6 cellular contexts compared by ENCODE assay signal in genomic region chr9:129081388-129081889, GRCh38. TPM values are rescaled to one million over a fixed set of nuclear protein-coding genes. Genes with fewer than 3 reads are reported as not detected.
DNase-seq lines count a peak whose midpoint lies in the region; ATAC-seq and TF ChIP-seq lines count a peak whose summit lies in the region.

No MANE protein-coding gene starts in this region.

- peak overlapping the region; percentile 74 for H3K18ac ChIP-seq in trophoblast cell (ENCODE audit: low read length)

- H3K4me3 ChIP-seq in A673 (ENCODE audit: low read depth, low read length, poor library complexity, severe bottlenecking): peak overlapping the region; percentile 82
- H3K4me3 ChIP-seq in HCT116 (replicated peaks in 1 of 2; ENCODE audit: low read depth in 1 of 2, low read length in 2 of 2): peak overlapping the region; percentile 93 to 95
- H3K4me3 ChIP-seq in choroid plexus epithelial cell (ENCODE audit: low read depth, low read length): peak overlapping the region; percentile 73
- peak overlapping the region; percentile 90 for H3K4me3 ChIP-seq in trophoblast cell (ENCODE audit: low read depth, low read length)

- CTCF ChIA-PET in A673 (lab: Charles Lee) (interaction anchor here (0.7 kb wide), 1 partner anchor 53 kb away, joined by 3 read pairs; the partner anchor contains the start of gene SH3GLB2), HCT116 (lab: Charles Lee) (interaction anchor here (1.1 to 2.3 kb wide), 4 partner anchors 50 to 543 kb away, joined by 3 to 11 read pairs (median 6); partner anchors contain the start of gene SH3GLB2)

- H2BK120ac ChIP-seq in trophoblast cell (ENCODE audit: insufficient read depth, low read length, poor library complexity): peak overlapping the region; percentile 1

- RAD21 ChIA-PET in HCT116 (lab: Charles Lee; ENCODE audit: low non-redundant PET in 1 of 2, low total read pairs in 2 of 2, uncharacterized antibody in 2 of 2, unreplicated experiment in 2 of 2): no interaction called here

- peak overlapping the region; percentile 24 for H4K12ac ChIP-seq in trophoblast cell (ENCODE audit: low read depth, low read length)

- peak overlapping the region; percentile 87 for H3K9ac ChIP-seq in HCT116 (ENCODE audit: low read length)
- peak overlapping the region; percentile 91 for H3K9ac ChIP-seq in trophoblast cell (ENCODE audit: low read length)

- peaks cover 7% of the 10 kb centered on the region for H3K79me1 ChIP-seq in trophoblast cell (ENCODE audit: low read length)

- H3K4me2 ChIP-seq in HCT116 (ENCODE audit: low read length) (peak overlapping the region; percentile 94), trophoblast cell (ENCODE audit: low read length) (peak overlapping the region; percentile 86)

- peaks cover 15% of the 10 kb centered on the region for H3K4me1 ChIP-seq in A673 (ENCODE audit: insufficient read depth, low read length, poor library complexity, severe bottlenecking)
- H3K4me1 ChIP-seq in HCT116 (ENCODE audit: control insufficient read depth in 1 of 2, insufficient read depth in 2 of 2, low read length in 2 of 2): peaks cover 11 to 17% of the 10 kb centered on the region in 2 experiments
- H3K4me1 ChIP-seq in trophoblast cell (ENCODE audit: control insufficient read depth in 1 of 2, insufficient read depth in 2 of 2, low read length in 2 of 2): peaks cover 11 to 12% of the 10 kb centered on the region in 2 experiments

- H3K9me3 ChIP-seq in A673 (ENCODE audit: low read depth, low read length, poor library complexity, severe bottlenecking) (no peaks in the 10 kb centered on the region), HCT116 (ENCODE audit: control insufficient read depth in 1 of 2, insufficient read depth in 1 of 2, low read depth in 1 of 2, low read length in 2 of 2) (no peaks in the 10 kb centered on the region), trophoblast cell (ENCODE audit: insufficient read depth, low read depth, low read length) (peaks cover 1% of the 10 kb centered on the region)

- peak overlapping the region; percentile 59 for H2BK5ac ChIP-seq in trophoblast cell (ENCODE audit: low read depth, low read length, poor library complexity)

- no peak overlapping the region for H2BK12ac ChIP-seq in trophoblast cell (ENCODE audit: low read length)

- no peaks in the 10 kb centered on the region for H4K20me1 ChIP-seq in HCT116 (ENCODE audit: insufficient read depth)

- H3K14ac ChIP-seq in trophoblast cell (ENCODE audit: low read length): peak overlapping the region; percentile 82

- DNase-seq in A673 (ENCODE audit: low spot score) (no peak), HCT116 (ENCODE audit: low read depth, low spot score) (no peak), choroid plexus epithelial cell (ENCODE audit: low read depth) (no peak), trophoblast cell (no peak), NCI-H2196 treated with DMSO at 0.1 percent for 48 hours (lab: John Stamatoyannopoulos, UW; ENCODE audit: unreplicated experiment) (no peak)

- WGBS in trophoblast cell (ENCODE audit: extremely low coverage, insufficient coverage, insufficient read length): no CpG with 5 or more reads among the region's 30 CpGs

- H3K9me2 ChIP-seq in HCT116 (ENCODE audit: insufficient read depth): no peaks in the 10 kb centered on the region

- peak; percentile 0; the same call in 1 of the 2 replicates for ATAC-seq in HCT116
- no peak for ATAC-seq in GM19395 (IDR thresholded peaks at IDR 0.05; ENCODE audit: unreplicated experiment)

- H3K4ac ChIP-seq in trophoblast cell (ENCODE audit: low read depth, low read length): peak overlapping the region; percentile 81

- H2AK5ac ChIP-seq in trophoblast cell (ENCODE audit: low read length): peak overlapping the region; percentile 52

- no peak for TF ChIP-seq CTCF in A673 (conservative IDR thresholded peaks at IDR 0.05; ENCODE audit: low read depth, low read length)
- TF ChIP-seq CTCF in HCT116 (IDR thresholded peaks at IDR 0.05 in 2 of 3, conservative IDR thresholded peaks at IDR 0.05 in 1 of 3; ENCODE audit: borderline replicate concordance in 1 of 3, insufficient read depth in 1 of 3, low read depth in 2 of 3, low read length in 2 of 3): no peak
- no peak for TF ChIP-seq CTCF in choroid plexus epithelial cell (conservative IDR thresholded peaks at IDR 0.05; ENCODE audit: low read depth, low read length)

- BruUV-seq in A673 (replicated peaks; lab: Mats Ljungman, UMichigan) (TSS peak; percentile 61), HCT116 (replicated peaks; lab: Mats Ljungman, UMichigan) (no TSS peak)

- H4K8ac ChIP-seq in trophoblast cell (ENCODE audit: low read depth, low read length): peak overlapping the region; percentile 67

- peak overlapping the region; percentile 47 for H4K91ac ChIP-seq in trophoblast cell (ENCODE audit: low read depth, low read length)

- peak overlapping the region; percentile 83 for H3K27ac ChIP-seq in A673 (ENCODE audit: low read depth, low read length, poor library complexity, severe bottlenecking)
- peak overlapping the region; percentile 69 for H3K27ac ChIP-seq in HCT116 (ENCODE audit: low read depth, low read length)
- H3K27ac ChIP-seq in trophoblast cell (ENCODE audit: low read depth, low read length): peak overlapping the region; percentile 40

- no peak overlapping the region for H3K23ac ChIP-seq in trophoblast cell (ENCODE audit: low read length)

- H3K27me3 ChIP-seq in A673 (replicated peaks; ENCODE audit: insufficient read depth, low read depth, low read length, poor library complexity): no peaks in the 10 kb centered on the region
- no peaks in the 10 kb centered on the region for H3K27me3 ChIP-seq in HCT116 (ENCODE audit: insufficient read depth, low read length)
- H3K27me3 ChIP-seq in trophoblast cell (ENCODE audit: insufficient read depth, low read length): no peaks in the 10 kb centered on the region

- POLR2A ChIA-PET in A673 (lab: Charles Lee; ENCODE audit: low non-redundant PET) (no interaction called here), HCT116 (lab: Charles Lee) (interaction anchor here (0.9 to 1.8 kb wide), 4 partner anchors 29 to 97 kb away, joined by 4 to 5 read pairs (median 4); partner anchors contain the start of genes CRAT, IER5L, MIGA2 and PTPA)

- TF ChIP-seq POLR2A in HCT116 (IDR thresholded peaks at IDR 0.05; ENCODE audit: borderline replicate concordance, extremely low read depth, insufficient read depth, insufficient read length): peak; percentile 2

- H3K79me2 ChIP-seq in HCT116 (ENCODE audit: insufficient read depth, low read length) (peaks cover 31% of the 10 kb centered on the region), trophoblast cell (ENCODE audit: control insufficient read depth, insufficient read depth, low read length, poor library complexity) (peaks cover 6% of the 10 kb centered on the region)

- intact Hi-C loops in A673 (cut with micrococcal nuclease; ENCODE audit: unreplicated experiment) (loop anchor here (2.0 kb wide), 1 partner anchor 29 kb away; the partner anchor contains the start of genes CRAT and PTPA), HCT116 (cut with micrococcal nuclease) (loop anchor here (2.0 kb wide), 1 partner anchor 53 kb away; the partner anchor contains the start of gene SH3GLB2)

- H2AFZ ChIP-seq in HCT116 (ENCODE audit: low read depth, low read length, poor library complexity, severe bottlenecking): no peak overlapping the region
- H2AFZ ChIP-seq in trophoblast cell (ENCODE audit: insufficient read depth, low read length, poor library complexity): peak overlapping the region; percentile 51

- TF ChIP-seq RAD21 in HCT116 (IDR thresholded peaks at IDR 0.05; ENCODE audit: low read depth): no peak

- peaks cover 13% of the 10 kb centered on the region for H3K36me3 ChIP-seq in A673 (ENCODE audit: insufficient read depth, low read length, poor library complexity, severe bottlenecking)
- H3K36me3 ChIP-seq in HCT116 (ENCODE audit: control insufficient read depth in 1 of 2, insufficient read depth in 2 of 2, low read length in 2 of 2): peaks cover 2 to 10% of the 10 kb centered on the region in 2 experiments; a peak in 1 of 4 replicates
- peaks cover 18 to 26% of the 10 kb centered on the region in 2 experiments for H3K36me3 ChIP-seq in trophoblast cell (ENCODE audit: control insufficient read depth in 1 of 2, insufficient read depth in 2 of 2, low read length in 2 of 2)

TF ChIP-seq in HCT116, 20 proteins besides CTCF, POLR2A, EP300 and RAD21:
- TF ChIP-seq ZNF274 (IDR thresholded peaks at IDR 0.05; ENCODE audit: low read depth, low read length): no peak
- no peak for TF ChIP-seq SP1 (IDR thresholded peaks at IDR 0.05; ENCODE audit: low read depth)
- no peak for TF ChIP-seq SIN3A (IDR thresholded peaks at IDR 0.05; ENCODE audit: low read depth)
- TF ChIP-seq EZH2 (IDR thresholded peaks at IDR 0.05): no peak
- peak; percentile 53; the same call in 1 of the 2 replicates for TF ChIP-seq POLR2AphosphoS5 (IDR thresholded peaks at IDR 0.05; ENCODE audit: low read depth, low read length)
TF ChIP-seq in HCT116: peak in this region for 1.

RNA-seq across cellular contexts. Expression of gene DOLPP1, which starts 0.5 kb away (rescaled TPM):
- total RNA-seq in A673 (2021) (30.2 and 30.4 TPM in 2 replicates), HCT116 (2021; ENCODE audit: unreplicated experiment) (17.4 TPM)
- polyA plus RNA-seq in HCT116 (2012): 12.6 and 13.4 TPM in 2 replicates
- polyA plus RNA-seq in trophoblast cell (2013): 25.6 and 29.1 TPM in 2 replicates

RNA-seq across cellular contexts. Expression of gene CRAT, which starts 29.2 kb away (rescaled TPM):
- 10.1 and 16.2 TPM in 2 replicates for total RNA-seq in A673 (2021)
- total RNA-seq in HCT116 (2021; ENCODE audit: unreplicated experiment): 29.0 TPM
- polyA plus RNA-seq in HCT116 (2012): 29.3 and 32.2 TPM in 2 replicates
- polyA plus RNA-seq in trophoblast cell (2013): 13.3 and 13.9 TPM in 2 replicates

RNA-seq across cellular contexts. Expression of gene PTPA, which starts 29.8 kb away (rescaled TPM):
- total RNA-seq in A673 (2021): 153 and 157 TPM in 2 replicates
- total RNA-seq in HCT116 (2021; ENCODE audit: unreplicated experiment): 177 TPM
- 168 and 172 TPM in 2 replicates for polyA plus RNA-seq in HCT116 (2012)
- 62.5 and 63.2 TPM in 2 replicates for polyA plus RNA-seq in trophoblast cell (2013)

RNA-seq across cellular contexts. Expression of gene MIGA2, which starts 45.0 kb away (rescaled TPM):
- total RNA-seq in A673 (2021) (26.7 and 27.7 TPM in 2 replicates), HCT116 (2021; ENCODE audit: unreplicated experiment) (23.7 TPM)
- 14.5 and 15.4 TPM in 2 replicates for polyA plus RNA-seq in HCT116 (2012)
- 11.5 and 11.6 TPM in 2 replicates for polyA plus RNA-seq in trophoblast cell (2013)

RNA-seq across cellular contexts. Expression of gene SH3GLB2, which starts 53.3 kb away (rescaled TPM):
- total RNA-seq in A673 (2021): 52.7 and 59.4 TPM in 2 replicates
- total RNA-seq in HCT116 (2021; ENCODE audit: unreplicated experiment): 87.9 TPM
- 88.5 and 89.0 TPM in 2 replicates for polyA plus RNA-seq in HCT116 (2012)
- 60.0 and 65.8 TPM in 2 replicates for polyA plus RNA-seq in trophoblast cell (2013)
